1 cellular context compared by ENCODE assay signal in the genomic region with DNA sequence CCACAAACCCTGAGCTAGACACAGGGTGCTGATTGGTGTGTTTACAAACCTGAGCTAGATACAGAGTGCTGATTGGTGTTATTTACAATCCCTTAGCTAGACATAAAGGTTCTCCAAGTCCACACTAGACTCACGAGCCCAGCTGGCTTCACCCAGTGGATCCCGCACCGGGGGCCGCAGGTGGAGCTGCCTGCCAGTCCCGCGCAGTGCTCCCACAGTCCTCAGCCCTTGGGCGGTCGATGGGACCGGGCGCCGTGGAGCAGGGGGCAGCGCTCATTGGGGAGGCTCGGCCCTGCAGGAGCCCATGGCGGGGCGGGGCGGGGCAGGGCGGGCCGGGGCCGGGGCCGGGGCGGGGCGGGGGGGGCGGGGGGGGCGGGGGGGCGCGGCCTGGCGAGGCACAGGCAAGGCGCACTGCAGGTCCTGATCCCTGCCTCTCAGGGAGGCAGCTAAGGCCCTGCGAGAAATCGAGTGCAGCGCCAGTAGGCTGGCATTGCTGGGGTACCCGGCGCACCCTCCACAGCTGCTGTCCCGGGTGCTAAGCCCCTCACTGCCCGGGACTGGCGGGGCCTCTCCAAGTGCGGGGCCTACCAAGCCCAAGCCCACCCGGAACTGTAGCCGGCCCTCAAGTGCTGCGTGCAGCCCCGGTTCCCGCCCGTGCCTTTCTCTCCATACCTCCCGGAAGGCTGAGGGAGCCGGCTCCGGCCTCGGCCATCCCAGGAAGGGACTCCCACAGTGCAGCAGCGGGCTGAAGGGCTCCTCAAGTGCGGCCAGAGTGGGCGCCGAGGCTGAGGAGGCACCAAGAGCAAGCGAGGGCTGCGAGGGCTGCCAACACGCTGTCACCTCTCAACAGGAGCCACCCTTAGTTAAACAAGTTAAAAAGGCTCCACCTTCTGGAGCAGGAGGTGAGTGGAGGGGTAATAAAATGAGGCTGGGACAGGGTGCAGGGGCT.
TF ChIP-seq lines count a peak whose summit lies in the region.

No MANE protein-coding gene starts in this region.

TF ChIP-seq in K562, 482 proteins besides CTCF, POLR2A, EP300 and RAD21:
- TF ChIP-seq XRCC5 (IDR thresholded peaks at IDR 0.05; ENCODE audit: low read depth, low read length), result no peak
- peak; percentile 24 for TF ChIP-seq HMGN3 (IDR thresholded peaks at IDR 0.05; ENCODE audit: borderline replicate concordance, extremely low read depth, insufficient read length, low read depth, low read length)
- peak; percentile 46 for TF ChIP-seq VEZF1 (CRISPR knock-in tag; IDR thresholded peaks at IDR 0.05)
- TF ChIP-seq DIDO1 (tag; IDR thresholded peaks at IDR 0.05; ENCODE audit: low read depth), result no peak
- no peak for TF ChIP-seq JUNB (CRISPR knock-in tag; conservative IDR thresholded peaks at IDR 0.05)
- TF ChIP-seq FOSL1 (tag; conservative IDR thresholded peaks at IDR 0.05), result no peak
- TF ChIP-seq, protein P1, sequence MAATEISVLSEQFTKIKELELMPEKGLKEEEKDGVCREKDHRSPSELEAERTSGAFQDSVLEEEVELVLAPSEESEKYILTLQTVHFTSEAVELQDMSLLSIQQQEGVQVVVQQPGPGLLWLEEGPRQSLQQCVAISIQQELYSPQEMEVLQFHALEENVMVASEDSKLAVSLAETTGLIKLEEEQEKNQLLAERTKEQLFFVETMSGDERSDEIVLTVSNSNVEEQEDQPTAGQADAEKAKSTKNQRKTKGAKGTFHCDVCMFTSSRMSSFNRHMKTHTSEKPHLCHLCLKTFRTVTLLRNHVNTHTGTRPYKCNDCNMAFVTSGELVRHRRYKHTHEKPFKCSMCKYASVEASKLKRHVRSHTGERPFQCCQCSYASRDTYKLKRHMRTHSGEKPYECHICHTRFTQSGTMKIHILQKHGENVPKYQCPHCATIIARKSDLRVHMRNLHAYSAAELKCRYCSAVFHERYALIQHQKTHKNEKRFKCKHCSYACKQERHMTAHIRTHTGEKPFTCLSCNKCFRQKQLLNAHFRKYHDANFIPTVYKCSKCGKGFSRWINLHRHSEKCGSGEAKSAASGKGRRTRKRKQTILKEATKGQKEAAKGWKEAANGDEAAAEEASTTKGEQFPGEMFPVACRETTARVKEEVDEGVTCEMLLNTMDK (IDR thresholded peaks at IDR 0.05; ENCODE audit: borderline replicate concordance, insufficient read depth, low read depth, low read length, poor library complexity, severe bottlenecking), result peak; percentile 65
- no peak for TF ChIP-seq HSF4 (CRISPR knock-in tag; IDR thresholded peaks at IDR 0.05; ENCODE audit: borderline replicate concordance)
- TF ChIP-seq ZNF77 (CRISPR knock-in tag; IDR thresholded peaks at IDR 0.05), result no peak
- TF ChIP-seq, protein P2, sequence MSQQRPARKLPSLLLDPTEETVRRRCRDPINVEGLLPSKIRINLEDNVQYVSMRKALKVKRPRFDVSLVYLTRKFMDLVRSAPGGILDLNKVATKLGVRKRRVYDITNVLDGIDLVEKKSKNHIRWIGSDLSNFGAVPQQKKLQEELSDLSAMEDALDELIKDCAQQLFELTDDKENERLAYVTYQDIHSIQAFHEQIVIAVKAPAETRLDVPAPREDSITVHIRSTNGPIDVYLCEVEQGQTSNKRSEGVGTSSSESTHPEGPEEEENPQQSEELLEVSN (IDR thresholded peaks at IDR 0.05; ENCODE audit: borderline replicate concordance in 1 of 2, extremely low read depth in 1 of 2, insufficient read depth in 1 of 2, insufficient read length in 1 of 2, low read depth in 1 of 2, low read length in 1 of 2, poor library complexity in 1 of 2, severe bottlenecking in 1 of 2), result peak in 1 of 2 experiments; percentile 42
- 0 out of 2 replicates have a peak, but pooled peaks have one; percentile 44 for TF ChIP-seq POLR2G (IDR thresholded peaks at IDR 0.05; ENCODE audit: low read depth, low read length)
- TF ChIP-seq L3MBTL2 (IDR thresholded peaks at IDR 0.05), result peak; percentile 86
- TF ChIP-seq, protein P3, sequence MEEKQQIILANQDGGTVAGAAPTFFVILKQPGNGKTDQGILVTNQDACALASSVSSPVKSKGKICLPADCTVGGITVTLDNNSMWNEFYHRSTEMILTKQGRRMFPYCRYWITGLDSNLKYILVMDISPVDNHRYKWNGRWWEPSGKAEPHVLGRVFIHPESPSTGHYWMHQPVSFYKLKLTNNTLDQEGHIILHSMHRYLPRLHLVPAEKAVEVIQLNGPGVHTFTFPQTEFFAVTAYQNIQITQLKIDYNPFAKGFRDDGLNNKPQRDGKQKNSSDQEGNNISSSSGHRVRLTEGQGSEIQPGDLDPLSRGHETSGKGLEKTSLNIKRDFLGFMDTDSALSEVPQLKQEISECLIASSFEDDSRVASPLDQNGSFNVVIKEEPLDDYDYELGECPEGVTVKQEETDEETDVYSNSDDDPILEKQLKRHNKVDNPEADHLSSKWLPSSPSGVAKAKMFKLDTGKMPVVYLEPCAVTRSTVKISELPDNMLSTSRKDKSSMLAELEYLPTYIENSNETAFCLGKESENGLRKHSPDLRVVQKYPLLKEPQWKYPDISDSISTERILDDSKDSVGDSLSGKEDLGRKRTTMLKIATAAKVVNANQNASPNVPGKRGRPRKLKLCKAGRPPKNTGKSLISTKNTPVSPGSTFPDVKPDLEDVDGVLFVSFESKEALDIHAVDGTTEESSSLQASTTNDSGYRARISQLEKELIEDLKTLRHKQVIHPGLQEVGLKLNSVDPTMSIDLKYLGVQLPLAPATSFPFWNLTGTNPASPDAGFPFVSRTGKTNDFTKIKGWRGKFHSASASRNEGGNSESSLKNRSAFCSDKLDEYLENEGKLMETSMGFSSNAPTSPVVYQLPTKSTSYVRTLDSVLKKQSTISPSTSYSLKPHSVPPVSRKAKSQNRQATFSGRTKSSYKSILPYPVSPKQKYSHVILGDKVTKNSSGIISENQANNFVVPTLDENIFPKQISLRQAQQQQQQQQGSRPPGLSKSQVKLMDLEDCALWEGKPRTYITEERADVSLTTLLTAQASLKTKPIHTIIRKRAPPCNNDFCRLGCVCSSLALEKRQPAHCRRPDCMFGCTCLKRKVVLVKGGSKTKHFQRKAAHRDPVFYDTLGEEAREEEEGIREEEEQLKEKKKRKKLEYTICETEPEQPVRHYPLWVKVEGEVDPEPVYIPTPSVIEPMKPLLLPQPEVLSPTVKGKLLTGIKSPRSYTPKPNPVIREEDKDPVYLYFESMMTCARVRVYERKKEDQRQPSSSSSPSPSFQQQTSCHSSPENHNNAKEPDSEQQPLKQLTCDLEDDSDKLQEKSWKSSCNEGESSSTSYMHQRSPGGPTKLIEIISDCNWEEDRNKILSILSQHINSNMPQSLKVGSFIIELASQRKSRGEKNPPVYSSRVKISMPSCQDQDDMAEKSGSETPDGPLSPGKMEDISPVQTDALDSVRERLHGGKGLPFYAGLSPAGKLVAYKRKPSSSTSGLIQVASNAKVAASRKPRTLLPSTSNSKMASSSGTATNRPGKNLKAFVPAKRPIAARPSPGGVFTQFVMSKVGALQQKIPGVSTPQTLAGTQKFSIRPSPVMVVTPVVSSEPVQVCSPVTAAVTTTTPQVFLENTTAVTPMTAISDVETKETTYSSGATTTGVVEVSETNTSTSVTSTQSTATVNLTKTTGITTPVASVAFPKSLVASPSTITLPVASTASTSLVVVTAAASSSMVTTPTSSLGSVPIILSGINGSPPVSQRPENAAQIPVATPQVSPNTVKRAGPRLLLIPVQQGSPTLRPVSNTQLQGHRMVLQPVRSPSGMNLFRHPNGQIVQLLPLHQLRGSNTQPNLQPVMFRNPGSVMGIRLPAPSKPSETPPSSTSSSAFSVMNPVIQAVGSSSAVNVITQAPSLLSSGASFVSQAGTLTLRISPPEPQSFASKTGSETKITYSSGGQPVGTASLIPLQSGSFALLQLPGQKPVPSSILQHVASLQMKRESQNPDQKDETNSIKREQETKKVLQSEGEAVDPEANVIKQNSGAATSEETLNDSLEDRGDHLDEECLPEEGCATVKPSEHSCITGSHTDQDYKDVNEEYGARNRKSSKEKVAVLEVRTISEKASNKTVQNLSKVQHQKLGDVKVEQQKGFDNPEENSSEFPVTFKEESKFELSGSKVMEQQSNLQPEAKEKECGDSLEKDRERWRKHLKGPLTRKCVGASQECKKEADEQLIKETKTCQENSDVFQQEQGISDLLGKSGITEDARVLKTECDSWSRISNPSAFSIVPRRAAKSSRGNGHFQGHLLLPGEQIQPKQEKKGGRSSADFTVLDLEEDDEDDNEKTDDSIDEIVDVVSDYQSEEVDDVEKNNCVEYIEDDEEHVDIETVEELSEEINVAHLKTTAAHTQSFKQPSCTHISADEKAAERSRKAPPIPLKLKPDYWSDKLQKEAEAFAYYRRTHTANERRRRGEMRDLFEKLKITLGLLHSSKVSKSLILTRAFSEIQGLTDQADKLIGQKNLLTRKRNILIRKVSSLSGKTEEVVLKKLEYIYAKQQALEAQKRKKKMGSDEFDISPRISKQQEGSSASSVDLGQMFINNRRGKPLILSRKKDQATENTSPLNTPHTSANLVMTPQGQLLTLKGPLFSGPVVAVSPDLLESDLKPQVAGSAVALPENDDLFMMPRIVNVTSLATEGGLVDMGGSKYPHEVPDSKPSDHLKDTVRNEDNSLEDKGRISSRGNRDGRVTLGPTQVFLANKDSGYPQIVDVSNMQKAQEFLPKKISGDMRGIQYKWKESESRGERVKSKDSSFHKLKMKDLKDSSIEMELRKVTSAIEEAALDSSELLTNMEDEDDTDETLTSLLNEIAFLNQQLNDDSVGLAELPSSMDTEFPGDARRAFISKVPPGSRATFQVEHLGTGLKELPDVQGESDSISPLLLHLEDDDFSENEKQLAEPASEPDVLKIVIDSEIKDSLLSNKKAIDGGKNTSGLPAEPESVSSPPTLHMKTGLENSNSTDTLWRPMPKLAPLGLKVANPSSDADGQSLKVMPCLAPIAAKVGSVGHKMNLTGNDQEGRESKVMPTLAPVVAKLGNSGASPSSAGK (IDR thresholded peaks at IDR 0.05), result peak; percentile 74
- no peak for TF ChIP-seq DMBX1 (CRISPR knock-in tag; IDR thresholded peaks at IDR 0.05; ENCODE audit: borderline replicate concordance)
- TF ChIP-seq POLR2AphosphoS5 (IDR thresholded peaks at IDR 0.05; ENCODE audit: control insufficient read depth, insufficient read depth, low read depth, low read length), result no peak
- no peak for TF ChIP-seq SAFB (IDR thresholded peaks at IDR 0.05; ENCODE audit: borderline replicate concordance, low read depth, low read length)
- no peak for TF ChIP-seq TAF9B (IDR thresholded peaks at IDR 0.05; ENCODE audit: partially characterized antibody)
- TF ChIP-seq SRSF1 (IDR thresholded peaks at IDR 0.05; ENCODE audit: low read depth, low read length), result no peak
- TF ChIP-seq TCFL5 (CRISPR knock-in tag; conservative IDR thresholded peaks at IDR 0.05), result no peak
- no peak for TF ChIP-seq KHSRP (IDR thresholded peaks at IDR 0.05)
- TF ChIP-seq NCOA2 (IDR thresholded peaks at IDR 0.05; ENCODE audit: partially characterized antibody in 2 of 2), result no peak
- TF ChIP-seq KLF13 (tag; IDR thresholded peaks at IDR 0.05; ENCODE audit: borderline replicate concordance, low read depth), result no peak
- TF ChIP-seq, protein P4, sequence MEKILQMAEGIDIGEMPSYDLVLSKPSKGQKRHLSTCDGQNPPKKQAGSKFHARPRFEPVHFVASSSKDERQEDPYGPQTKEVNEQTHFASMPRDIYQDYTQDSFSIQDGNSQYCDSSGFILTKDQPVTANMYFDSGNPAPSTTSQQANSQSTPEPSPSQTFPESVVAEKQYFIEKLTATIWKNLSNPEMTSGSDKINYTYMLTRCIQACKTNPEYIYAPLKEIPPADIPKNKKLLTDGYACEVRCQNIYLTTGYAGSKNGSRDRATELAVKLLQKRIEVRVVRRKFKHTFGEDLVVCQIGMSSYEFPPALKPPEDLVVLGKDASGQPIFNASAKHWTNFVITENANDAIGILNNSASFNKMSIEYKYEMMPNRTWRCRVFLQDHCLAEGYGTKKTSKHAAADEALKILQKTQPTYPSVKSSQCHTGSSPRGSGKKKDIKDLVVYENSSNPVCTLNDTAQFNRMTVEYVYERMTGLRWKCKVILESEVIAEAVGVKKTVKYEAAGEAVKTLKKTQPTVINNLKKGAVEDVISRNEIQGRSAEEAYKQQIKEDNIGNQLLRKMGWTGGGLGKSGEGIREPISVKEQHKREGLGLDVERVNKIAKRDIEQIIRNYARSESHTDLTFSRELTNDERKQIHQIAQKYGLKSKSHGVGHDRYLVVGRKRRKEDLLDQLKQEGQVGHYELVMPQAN (IDR thresholded peaks at IDR 0.05; ENCODE audit: borderline replicate concordance), result no peak
TF ChIP-seq in K562: peak in this region for 7.
